Comparison of ENCODE assay signal across 7 cellular contexts in the genomic region with DNA sequence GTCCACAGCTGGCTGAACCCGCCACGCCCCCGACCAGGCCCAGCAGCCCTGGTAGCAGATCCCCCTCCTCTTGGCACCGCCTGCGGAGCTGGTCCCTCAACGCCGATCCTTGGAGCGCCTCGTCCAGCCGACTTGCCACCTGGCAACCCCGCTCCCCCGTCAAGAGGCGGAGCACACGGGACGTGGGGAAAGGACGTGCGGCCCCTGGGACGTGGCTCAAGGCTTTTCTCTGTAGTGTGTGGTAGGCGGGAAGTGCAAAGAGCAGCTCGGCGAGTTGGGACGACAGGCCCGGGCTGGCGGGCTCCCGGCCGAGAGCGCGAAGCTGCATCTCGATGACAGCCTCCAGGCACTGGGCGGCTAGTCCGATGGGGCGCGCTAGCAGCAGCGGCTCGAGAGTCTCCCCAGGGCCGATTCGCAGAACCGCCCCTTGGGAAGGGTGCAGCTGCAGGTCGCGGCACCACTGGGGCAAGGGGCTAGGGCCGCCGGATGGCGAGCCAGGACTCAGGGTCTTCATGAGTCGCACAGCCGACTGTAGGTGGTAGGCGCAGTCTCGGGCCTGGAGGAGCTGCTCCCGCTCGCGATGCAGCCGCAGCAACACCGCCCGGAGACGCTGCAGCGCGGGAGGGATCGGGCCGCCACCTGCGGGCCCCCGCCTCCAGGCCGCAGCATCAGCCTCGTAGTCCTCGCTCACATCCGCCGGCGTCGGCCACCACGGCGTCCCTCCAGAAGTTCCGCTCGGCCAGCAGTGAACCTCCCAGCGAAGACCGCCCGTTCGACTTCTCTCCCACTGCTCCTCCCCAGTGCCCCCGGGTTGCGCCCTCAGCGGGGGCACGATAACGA. TPM values are rescaled to one million over a fixed set of nuclear protein-coding genes. Genes with fewer than 3 reads are reported as not detected.
DNase-seq lines count a peak whose midpoint lies in the region; ATAC-seq and TF ChIP-seq lines count a peak whose summit lies in the region.

No MANE protein-coding gene starts in this region.

- in situ Hi-C loops in GM13977 (cut with MboI; ENCODE audit: low pct_unique_long_range_greater_than_20kb, low sequenced_read_pairs, unreplicated experiment) = loop anchor here (25.0 kb wide), 1 partner anchor 105 kb away; no protein-coding TSS in a partner anchor

- intact Hi-C loops in natural killer cell (cut with micrococcal nuclease) = loop anchor here (2.0 kb wide), 2 partner anchors 61 to 395 kb away; a partner anchor contains a TSS

- no peaks in the 10 kb centered on the region for H3K27me3 Mint-ChIP-seq in natural killer cell (ENCODE audit: low read depth in 2 of 2)

- peak overlapping the region; percentile 97 for H3K27ac Mint-ChIP-seq in natural killer cell

- no peak for TF ChIP-seq CTCF in GM13977 (IDR thresholded peaks at IDR 0.05; ENCODE audit: extremely low read depth, insufficient read depth, missing control alignments)
- no peak for TF ChIP-seq CTCF in epithelial cell of proximal tubule (conservative IDR thresholded peaks at IDR 0.05; ENCODE audit: low read depth, low read length)
- TF ChIP-seq CTCF in natural killer cell (IDR thresholded peaks at IDR 0.05) = no peak

- peak overlapping the region; percentile 99 for H3K4me3 Mint-ChIP-seq in natural killer cell

- ATAC-seq in GM21825 (IDR thresholded peaks at IDR 0.05; ENCODE audit: unreplicated experiment) (peak; percentile 39), natural killer cell (peak; percentile 36 to 51 (median 41))
- ATAC-seq in activated CD4-positive, CD25-positive, alpha-beta regulatory T cell treated with anti-CD3 and anti-CD28 coated beads, Interleukin-2, amount 50 U/mL, for 24 hours = peak; percentile 47 to 49

- DNase-seq in GM13977 (ENCODE audit: low spot score) = peak; percentile 65
- peak; percentile 59 to 63 for DNase-seq in Kasumi-1 (lab: John Stamatoyannopoulos, UW)
- no peak for DNase-seq in epithelial cell of proximal tubule (ENCODE audit: low read depth)
- DNase-seq in natural killer cell = no peak
- DNase-seq in hippocampal formation (lab: John Stamatoyannopoulos, UW) = no peak

- H3K36me3 Mint-ChIP-seq in natural killer cell = peaks cover 8% of the 10 kb centered on the region

- peak overlapping the region; percentile 79 for H3K4me3 ChIP-seq in epithelial cell of proximal tubule (ENCODE audit: low read depth, low read length)

- peaks cover 24 to 40% of the 10 kb centered on the region in 2 donors for H3K4me1 Mint-ChIP-seq in natural killer cell

- no peaks in the 10 kb centered on the region for H3K9me3 Mint-ChIP-seq in natural killer cell

RNA-seq across cellular contexts. Expression of a gene that starts 0.6 kb away (rescaled TPM):
- total RNA-seq in epithelial cell of proximal tubule = 3.9 and 5.8 TPM in 2 replicates
- total RNA-seq in natural killer cell = 10 to 100 TPM; 14.9 to 25.2 (median 15.6) TPM

RNA-seq across cellular contexts. Expression of a gene that starts 0.7 kb away (rescaled TPM):
- total RNA-seq in epithelial cell of proximal tubule = 13.5 and 20.9 TPM in 2 replicates
- 10 to 100 TPM; 51.3 to 59.7 (median 53.1) TPM for total RNA-seq in natural killer cell

RNA-seq across cellular contexts. Expression of a gene that starts 9.7 kb away (rescaled TPM):
- total RNA-seq in epithelial cell of proximal tubule (34.2 and 61.1 TPM in 2 replicates), natural killer cell (10 to 100 TPM; 42.4 to 49.7 (median 42.4) TPM)

RNA-seq across cellular contexts. Expression of a gene that starts 17.0 kb away (rescaled TPM):
- 63.1 and 83.1 TPM in 2 replicates for total RNA-seq in epithelial cell of proximal tubule
- total RNA-seq in natural killer cell = 10 to 100 TPM; 87.0 to 93.4 (median 91.5) TPM

RNA-seq across cellular contexts. Expression of a gene that starts 17.2 kb away (rescaled TPM):
- 1.3 and 1.7 TPM in 2 replicates for total RNA-seq in epithelial cell of proximal tubule
- 1 to 10 TPM; 1.7 to 1.9 (median 1.8) TPM for total RNA-seq in natural killer cell

Comparison
In these comparisons a context has a peak if more than half of its experiments do, and no peak if none do; other contexts are left out.
1. DNase-seq: peak in GM13977 (single experiment) and Kasumi-1 (2 of 2); none in epithelial cell of proximal tubule (single experiment), natural killer cell (single experiment) and hippocampal formation (0 of 2).
2. Peak in every context shown above with its lines, with median percentiles within 50 percentile points of each other: ATAC-seq.